Comparison of ENCODE assay signal across 8 cellular contexts in the genomic region with DNA sequence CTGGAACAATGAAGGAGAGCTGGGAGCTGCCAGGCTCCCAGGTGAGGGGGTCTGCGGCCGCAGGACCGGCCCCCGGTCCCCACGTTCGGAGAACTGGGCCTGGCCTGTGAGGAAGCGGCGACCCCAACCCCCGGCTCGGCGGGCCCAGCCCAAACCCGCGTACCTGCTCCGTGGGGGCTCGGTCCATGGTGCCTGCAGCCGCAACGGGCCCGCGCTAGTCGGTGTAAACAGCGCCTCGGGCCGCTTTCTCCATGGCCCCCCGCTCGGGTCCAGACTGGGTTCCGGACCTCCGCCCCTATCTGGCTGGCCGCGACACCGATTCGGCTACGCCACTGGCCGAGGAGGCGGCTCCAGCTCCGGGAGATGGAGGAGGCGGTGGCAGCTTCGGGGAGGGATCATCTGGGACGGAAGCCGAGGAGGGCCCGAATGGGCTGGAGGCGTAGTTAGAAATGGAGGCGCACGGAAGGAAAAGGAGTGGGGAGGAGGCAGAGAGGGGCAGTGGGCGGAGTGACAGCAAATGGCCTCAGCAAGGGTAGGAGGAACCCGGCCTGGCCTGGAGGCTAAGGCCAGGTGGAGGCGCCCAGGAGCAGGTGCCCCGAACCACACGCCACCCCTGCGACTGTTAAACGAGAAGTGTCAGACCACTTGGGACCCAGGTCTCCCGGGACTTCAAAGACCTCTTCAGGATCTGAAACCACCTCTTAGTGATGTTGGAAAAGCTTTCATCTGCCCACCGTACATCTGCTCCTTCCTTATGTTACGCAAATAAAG. TPM values are rescaled to one million over a fixed set of nuclear protein-coding genes. Genes with fewer than 3 reads are reported as not detected.
DNase-seq lines count a peak whose midpoint lies in the region; ATAC-seq and TF ChIP-seq lines count a peak whose summit lies in the region.

SECISBP2L (minus strand) TSS at position 334 of the 771 bp plus-strand sequence; CDS start at position 187, 147 bp downstream.

- ATAC-seq in HG02763 (IDR thresholded peaks at IDR 0.05; ENCODE audit: unreplicated experiment) (peak; percentile 94), heart left ventricle (peak; percentile 96 to 99 (median 98)), upper lobe of left lung (ENCODE audit: low FRiP score in 2 of 2) (peak; percentile 98 to 99)

- H3K27ac ChIP-seq in adipose tissue (ENCODE audit: low read depth, low read length) (no peak within 1 kb of the TSS), heart left ventricle (peak within 1 kb of the TSS; percentile 26 to 93 (median 90)), upper lobe of left lung (peak within 1 kb of the TSS; percentile 85 to 94 (median 93))

- DNase-seq in NCI-H1417 (lab: John Stamatoyannopoulos, UW) (peak; percentile 85 to 92 (median 88)), T follicular helper cell (ENCODE audit: low read depth) (peak; percentile 88), heart left ventricle (peak; percentile 95 to 97 (median 96)), posterior cingulate gyrus (peak; percentile 91 to 99 (median 93)), upper lobe of left lung (peak; percentile 93 to 95)

- no peaks in the 10 kb centered on the region for H3K27me3 ChIP-seq in heart left ventricle
- no peaks in the 10 kb centered on the region for H3K27me3 ChIP-seq in upper lobe of left lung

- H3K4me1 ChIP-seq in heart left ventricle (peaks cover 3 to 44% (median 29%) of the 10 kb centered on the region in 12 donors), upper lobe of left lung (peaks cover 14 to 38% (median 21%) of the 10 kb centered on the region in 4 donors)

- peak in 1 of 4 donors; percentile 74 for TF ChIP-seq EP300 in upper lobe of left lung (IDR thresholded peaks at IDR 0.05)

- TF ChIP-seq CTCF in GM12875 (IDR thresholded peaks at IDR 0.05; ENCODE audit: borderline replicate concordance, insufficient read depth, low read depth, low read length) (peak; percentile 62; the same call in 1 of the 2 replicates), heart left ventricle (IDR thresholded peaks at IDR 0.05) (peak in 9 of 12 donors; percentile 12 to 60 (median 33)), upper lobe of left lung (IDR thresholded peaks at IDR 0.05) (peak in 4 of 6 experiments; percentile 12 to 45 (median 27))

- TF ChIP-seq POLR2A in heart left ventricle (IDR thresholded peaks at IDR 0.05) (peak in 1 of 2 donors; percentile 83), upper lobe of left lung (IDR thresholded peaks at IDR 0.05) (peak in 2 of 4 donors; percentile 78 to 97)

- H3K36me3 ChIP-seq in heart left ventricle (no peaks in the 10 kb centered on the region), upper lobe of left lung (no peaks in the 10 kb centered on the region)

- 1% methylated on average over 53 of the region's 53 CpGs for WGBS in adipose tissue, 3 donors
- WGBS in heart left ventricle, 4 donors: 1 to 3% (median 2%) methylated on average over 35 to 53 of the region's 53 CpGs
- 1 to 4% methylated on average over 26 to 37 of the region's 53 CpGs for WGBS in upper lobe of left lung, 2 donors

- H3K9me3 ChIP-seq in heart left ventricle (no peaks in the 10 kb centered on the region), upper lobe of left lung (no peaks in the 10 kb centered on the region)

- intact Hi-C loops in heart left ventricle (cut with DNase I) (loop anchor here in 7 of 10 donors (5.0 to 10.0 kb wide), 7 partner anchors 69 to 379 kb away; partner anchors contain the start of genes COPS2 (in 1 of the 7) and FGF7 (in 1 of the 7)), posterior cingulate gyrus (cut with DNase I) (loop anchor here (1.0 to 10.0 kb wide), 4 partner anchors 41 to 171 kb away; partner anchors contain the start of genes COPS2 and EID1)

- peak within 1 kb of the TSS; percentile 82 for H3K4me3 ChIP-seq in GM12875 (ENCODE audit: low read depth, low read length)
- H3K4me3 ChIP-seq in heart left ventricle: peak within 1 kb of the TSS; percentile 57 to 99 (median 96)
- H3K4me3 ChIP-seq in upper lobe of left lung: peak within 1 kb of the TSS; percentile 78 to 99 (median 82)

RNA-seq across cellular contexts. Expression of gene SECISBP2L, which starts in this region (rescaled TPM):
- polyA plus RNA-seq in adipose tissue (10 to 100 TPM in 2 of 3 donors, 1 to 10 TPM in 1; 6.1 to 16.1 (median 15.1) TPM), heart left ventricle (10 to 100 TPM in 1 of 2 donors, 1 to 10 TPM in 1; 8.8 to 18.5 TPM)
- total RNA-seq in heart left ventricle (10 to 100 TPM; 25.5 to 52.4 (median 45.3) TPM), upper lobe of left lung (100 to 1,000 TPM in 4 of 6 donors, 10 to 100 TPM in 2; 71.4 to 286 (median 155) TPM)
